8 cellular contexts compared by ENCODE assay signal in genomic region chr4:139030614-139031235, GRCh38. TPM values are rescaled to one million over a fixed set of nuclear protein-coding genes. Genes with fewer than 3 reads are reported as not detected.
DNase-seq lines count a peak whose midpoint lies in the region; ATAC-seq, FAIRE-seq and TF ChIP-seq lines count a peak whose summit lies in the region.

No MANE protein-coding gene starts in this region.

- peak; percentile 62 for TF ChIP-seq RAD21 in HepG2 (CRISPR knock-in tag; IDR thresholded peaks at IDR 0.05)

- H3K4me1 Mint-ChIP-seq in activated CD4-positive, alpha-beta T cell treated with anti-CD3 and anti-CD28 coated beads for 36 hours = peaks cover 8% of the 10 kb centered on the region

- H3K4me3 ChIP-seq in AG04450 (ENCODE audit: low read depth, low read length) = no peak overlapping the region
- H3K4me3 ChIP-seq in choroid plexus epithelial cell (ENCODE audit: low read depth, low read length) = no peak overlapping the region
- H3K4me3 ChIP-seq in HepG2 (replicated peaks in 1 of 3; ENCODE audit: insufficient read depth in 1 of 3, low read depth in 2 of 3, low read length in 3 of 3) = no peak overlapping the region

- TF ChIP-seq CTCF in AG04450 (IDR thresholded peaks at IDR 0.05; ENCODE audit: low read depth, low read length) (peak; percentile 87), choroid plexus epithelial cell (conservative IDR thresholded peaks at IDR 0.05; ENCODE audit: low read depth, low read length) (peak; percentile 86), HepG2 (CRISPR knock-in tag; IDR thresholded peaks at IDR 0.05) (peak; percentile 91)

- H3K9ac ChIP-seq in HepG2 (ENCODE audit: insufficient read depth, low read depth, low read length) = no peak overlapping the region

- POLR2A ChIA-PET in AG04450 (lab: Yijun Ruan, JAX) = interaction anchor here (0.8 to 1.6 kb wide), 5 partner anchors 14 to 1123 kb away, joined by 3 to 10 read pairs (median 5); partner anchors contain the start of genes ELF2 and NOCT
- POLR2A ChIA-PET in activated CD4-positive, alpha-beta T cell treated with anti-CD3 and anti-CD28 coated beads for 36 hours (lab: Charles Lee) = interaction anchor here (0.5 to 1.0 kb wide), 6 partner anchors 12 to 847 kb away, joined by 3 to 14 read pairs (median 4); no protein-coding TSS in a partner anchor
- POLR2A ChIA-PET in HepG2 (lab: Yijun Ruan, JAX) = interaction anchor here (1.0 to 1.3 kb wide), 3 partner anchors 11 to 265 kb away, joined by 3 to 6 read pairs (median 5); no protein-coding TSS in a partner anchor

- WGBS in HepG2 (ENCODE audit: low lambda C conversion rate) = 73% methylated on average over 14 of the region's 14 CpGs

- peak; percentile 88 for FAIRE-seq in HepG2 (lab: Jason Lieb, UNC)

- no peaks in the 10 kb centered on the region for H3K9me3 Mint-ChIP-seq in activated CD4-positive, alpha-beta T cell treated with anti-CD3 and anti-CD28 coated beads for 36 hours (ENCODE audit: low read depth)

- TF ChIP-seq POLR2A in HepG2 (IDR thresholded peaks at IDR 0.05; ENCODE audit: insufficient read depth in 1 of 2, low read depth in 2 of 2, low read length in 2 of 2) = no peak

- peak; percentile 76 for ATAC-seq in GM18519 (IDR thresholded peaks at IDR 0.05; ENCODE audit: low FRiP score, unreplicated experiment)
- ATAC-seq in HG03139 (IDR thresholded peaks at IDR 0.05; ENCODE audit: unreplicated experiment) = peak; percentile 74
- ATAC-seq in activated CD4-positive, alpha-beta T cell treated with anti-CD3 and anti-CD28 coated beads for 36 hours = peak; percentile 76
- ATAC-seq in HepG2 = peak; percentile 67

- peaks cover 5 to 11% of the 10 kb centered on the region in 2 experiments; a peak in 2 of 5 replicates for H3K36me3 ChIP-seq in HepG2 (replicated peaks in 1 of 2; ENCODE audit: control insufficient read depth in 1 of 2, insufficient read depth in 2 of 2, low read length in 2 of 2)

- H3K27ac ChIP-seq in AG04450 (ENCODE audit: low read depth, low read length) (no peak overlapping the region), HepG2 (ENCODE audit: extremely low read length, insufficient read depth, low read length) (no peak overlapping the region)

- H3K4me2 ChIP-seq in HepG2 (ENCODE audit: low read depth, low read length) = no peak overlapping the region

- TF ChIP-seq EP300 in HepG2 (IDR thresholded peaks at IDR 0.05; ENCODE audit: low read depth in 2 of 2, low read length in 2 of 2) (no peak), HepG2 (CRISPR knock-in tag; IDR thresholded peaks at IDR 0.05; ENCODE audit: borderline replicate concordance) (no peak)

- H3K4me3 Mint-ChIP-seq in activated CD4-positive, alpha-beta T cell treated with anti-CD3 and anti-CD28 coated beads for 36 hours = no peak overlapping the region

- H3K27me3 ChIP-seq in AG04450 (ENCODE audit: control insufficient read depth, insufficient read depth, low read length) = no peaks in the 10 kb centered on the region
- no peaks in the 10 kb centered on the region for H3K27me3 ChIP-seq in HepG2 (ENCODE audit: control insufficient read depth in 1 of 2, insufficient read depth in 2 of 2, low read length in 2 of 2)

- H3K4me1 ChIP-seq in HepG2 (ENCODE audit: insufficient read depth, low read length) = 0 out of 2 replicates have a peak, but pooled peaks cover 13% of the 10 kb centered on the region

- H3K36me3 Mint-ChIP-seq in activated CD4-positive, alpha-beta T cell treated with anti-CD3 and anti-CD28 coated beads for 36 hours (ENCODE audit: low read depth) = peaks cover 17% of the 10 kb centered on the region

- intact Hi-C loops in activated CD4-positive, alpha-beta T cell treated with anti-CD3 and anti-CD28 coated beads for 36 hours (cut with DNase I, micrococcal nuclease) = loop anchor here (1.0 to 5.0 kb wide), 8 partner anchors 52 to 622 kb away; partner anchors contain the start of gene ELF2 (in 1 of the 2)
- intact Hi-C loops in HepG2 (cut with micrococcal nuclease; ENCODE audit: unreplicated experiment) = loop anchor here (2.0 to 10.0 kb wide), 5 partner anchors 52 to 504 kb away; partner anchors contain the start of gene ELF2

- in situ Hi-C loops in HepG2 (cut with HindIII; ENCODE audit: extremely low pct_ligation_motif_present, low pct_unique_long_range_greater_than_20kb) = loop anchor here (5.0 kb wide), 1 partner anchor 52 kb away; no protein-coding TSS in a partner anchor

- peak; percentile 65 for DNase-seq in AG04450 (ENCODE audit: low read depth, low spot score)
- peak; percentile 17 for DNase-seq in NCI-H226
- peak; percentile 83 for DNase-seq in activated CD4-positive, alpha-beta T cell treated with anti-CD3 and anti-CD28 coated beads for 36 hours
- peak; percentile 92 for DNase-seq in choroid plexus epithelial cell (ENCODE audit: low read depth)
- peak; percentile 67 for DNase-seq in HepG2 (ENCODE audit: low spot score)
- DNase-seq in stimulated activated CD4-positive, alpha-beta T cell treated with anti-CD3 and anti-CD28 coated beads, TNF-alpha, amount 100 ng/mL, for 24 hours (ENCODE audit: low read depth in 3 of 3) = peak; percentile 38 to 65 (median 51)

- H3K79me2 ChIP-seq in HepG2 (ENCODE audit: insufficient read depth, low read length) = peaks cover 69% of the 10 kb centered on the region

- H3K27me3 Mint-ChIP-seq in activated CD4-positive, alpha-beta T cell treated with anti-CD3 and anti-CD28 coated beads for 36 hours = no peaks in the 10 kb centered on the region

- H3K9me3 ChIP-seq in AG04450 (ENCODE audit: control insufficient read depth, insufficient read depth, low read length) = no peaks in the 10 kb centered on the region; the same call in 1 of the 2 replicates
- no peaks in the 10 kb centered on the region for H3K9me3 ChIP-seq in HepG2 (ENCODE audit: low read length)

- CTCF ChIA-PET in AG04450 (lab: Charles Lee) (interaction anchor here (0.5 to 4.1 kb wide), 87 partner anchors 8 to 622 kb away, joined by 3 to 82 read pairs (median 4); partner anchors contain the start of genes NAA15, NDUFC1 and NOCT), HepG2 (lab: Yijun Ruan, JAX; ENCODE audit: low intra/inter-chr PET ratio, low total read pairs) (interaction anchor here (0.7 to 1.7 kb wide), 6 partner anchors 68 to 621 kb away, joined by 3 to 5 read pairs (median 4); no protein-coding TSS in a partner anchor)
- CTCF ChIA-PET in activated CD4-positive, alpha-beta T cell treated with anti-CD3 and anti-CD28 coated beads for 36 hours (lab: Charles Lee) = interaction anchor here (0.6 to 4.5 kb wide), 57 partner anchors 8 to 573 kb away, joined by 3 to 45 read pairs (median 4); partner anchors contain the start of genes NAA15, NDUFC1 and NOCT

- peak overlapping the region; percentile 3 for H3K27ac Mint-ChIP-seq in activated CD4-positive, alpha-beta T cell treated with anti-CD3 and anti-CD28 coated beads for 36 hours

- H4K20me1 ChIP-seq in HepG2 (ENCODE audit: insufficient read depth, low read length) = peaks cover 18% of the 10 kb centered on the region

- no peak overlapping the region for H2AFZ ChIP-seq in HepG2 (ENCODE audit: low read length)

- BruUV-seq in HepG2 (replicated peaks; lab: Mats Ljungman, UMichigan) = no TSS peak

TF ChIP-seq in HepG2, 621 proteins besides CTCF, POLR2A, EP300 and RAD21 (continues in another document):
- TF ChIP-seq SKI (IDR thresholded peaks at IDR 0.05; ENCODE audit: partially characterized antibody) (no peak), STAG1 (CRISPR knock-in tag; IDR thresholded peaks at IDR 0.05) (peak; percentile 84), XRCC5 (optimal IDR thresholded peaks at IDR 0.05; ENCODE audit: low read length) (no peak), ISL2 (CRISPR knock-in tag; IDR thresholded peaks at IDR 0.05) (no peak), IRF2 (CRISPR knock-in tag; IDR thresholded peaks at IDR 0.05) (0 out of 2 replicates have a peak, but pooled peaks have one; percentile 22), HOMEZ (CRISPR knock-in tag; IDR thresholded peaks at IDR 0.05; ENCODE audit: low read depth) (0 out of 2 replicates have a peak, but pooled peaks have one; percentile 27)

RNA-seq across cellular contexts. Expression of gene NOCT, which starts 15.1 kb away (rescaled TPM):
- polyA plus RNA-seq in AG04450 (2011; rRNA removed) (5.8 and 6.7 TPM in 2 replicates), HepG2 (2011; rRNA removed) (3.5 and 3.6 TPM in 2 replicates)
- polyA minus RNA-seq in AG04450 (2011; rRNA and poly(A)+ RNA removed) = 26.2 and 29.7 TPM in 2 replicates
- total RNA-seq in activated CD4-positive, alpha-beta T cell treated with anti-CD3 and anti-CD28 coated beads for 36 hours = 10 to 100 TPM; 16.5 to 20.5 TPM
- 11.0 and 13.1 TPM in 2 replicates for total RNA-seq in HepG2 (2016; rRNA removed; fragmentation: Illumina TruSeq; extraction: Trizol)
- 7.4 and 7.7 TPM in 2 replicates for total RNA-seq in HepG2 (2016; cell fraction: cytosol; rRNA removed; fragmentation: Illumina TruSeq; extraction: Trizol; ENCODE audit: low read depth)
- total RNA-seq in HepG2 (2016; cell fraction: insoluble cytoplasmic fraction; rRNA removed; fragmentation: Illumina TruSeq; extraction: Trizol) = 10.6 and 11.4 TPM in 2 replicates
- 8.1 and 8.3 TPM in 2 replicates for total RNA-seq in HepG2 (2016; cell fraction: membrane; rRNA removed; fragmentation: Illumina TruSeq; extraction: Trizol)
- 6.7 and 7.6 TPM in 2 replicates for total RNA-seq in HepG2 (2016; cell fraction: nucleus; rRNA removed; fragmentation: Illumina TruSeq; extraction: Trizol)
- polyA plus RNA-seq in HepG2 (2011; cell fraction: cytosol; rRNA removed) = 1.7 and 1.8 TPM in 2 replicates
- polyA plus RNA-seq in HepG2 (2011; cell fraction: nucleus; rRNA removed) = 3.6 and 4.8 TPM in 2 replicates
- polyA plus RNA-seq in HepG2 (2012) = 5.3 and 6.0 TPM in 2 replicates
- 0.45 and 0.55 TPM in 2 replicates for polyA plus RNA-seq in HepG2 (2016; cell fraction: cytosol; fragmentation: Illumina TruSeq; extraction: Trizol; ENCODE audit: low read depth)
- polyA plus RNA-seq in HepG2 (2016; cell fraction: insoluble cytoplasmic fraction; fragmentation: Illumina TruSeq; extraction: Trizol; ENCODE audit: low read depth) = 6.1 and 6.3 TPM in 2 replicates
- polyA plus RNA-seq in HepG2 (2016; cell fraction: membrane; fragmentation: Illumina TruSeq; extraction: Trizol; ENCODE audit: low read depth) = 1.7 and 2.1 TPM in 2 replicates
- 7.9 and 8.0 TPM in 2 replicates for polyA plus RNA-seq in HepG2 (2016; cell fraction: nucleus; fragmentation: Illumina TruSeq; extraction: Trizol; ENCODE audit: insufficient read depth, low read depth)
- 9.5 and 10.1 TPM in 2 replicates for polyA minus RNA-seq in HepG2 (2011; rRNA and poly(A)+ RNA removed; ENCODE audit: low replicate concordance)
- 11.4 and 14.6 TPM in 2 replicates for polyA minus RNA-seq in HepG2 (2011; cell fraction: cytosol; rRNA and poly(A)+ RNA removed)
- polyA minus RNA-seq in HepG2 (2011; cell fraction: nucleus; rRNA and poly(A)+ RNA removed) = 6.4 and 12.3 TPM in 2 replicates

Comparison
In these comparisons a context has a peak if more than half of its experiments do, and no peak if none do; other contexts are left out.
1. DNase-seq: peak in every context shown above with its lines; median percentile 92 in choroid plexus epithelial cell; 83 in activated CD4-positive, alpha-beta T cell treated with anti-CD3 and anti-CD28 coated beads for 36 hours; 67 in HepG2; 65 in AG04450; 51 in stimulated activated CD4-positive, alpha-beta T cell treated with anti-CD3 and anti-CD28 coated beads, TNF-alpha, amount 100 ng/mL, for 24 hours; 17 in NCI-H226.